Comparison of ENCODE assay signal across 9 cellular contexts in the genomic region with DNA sequence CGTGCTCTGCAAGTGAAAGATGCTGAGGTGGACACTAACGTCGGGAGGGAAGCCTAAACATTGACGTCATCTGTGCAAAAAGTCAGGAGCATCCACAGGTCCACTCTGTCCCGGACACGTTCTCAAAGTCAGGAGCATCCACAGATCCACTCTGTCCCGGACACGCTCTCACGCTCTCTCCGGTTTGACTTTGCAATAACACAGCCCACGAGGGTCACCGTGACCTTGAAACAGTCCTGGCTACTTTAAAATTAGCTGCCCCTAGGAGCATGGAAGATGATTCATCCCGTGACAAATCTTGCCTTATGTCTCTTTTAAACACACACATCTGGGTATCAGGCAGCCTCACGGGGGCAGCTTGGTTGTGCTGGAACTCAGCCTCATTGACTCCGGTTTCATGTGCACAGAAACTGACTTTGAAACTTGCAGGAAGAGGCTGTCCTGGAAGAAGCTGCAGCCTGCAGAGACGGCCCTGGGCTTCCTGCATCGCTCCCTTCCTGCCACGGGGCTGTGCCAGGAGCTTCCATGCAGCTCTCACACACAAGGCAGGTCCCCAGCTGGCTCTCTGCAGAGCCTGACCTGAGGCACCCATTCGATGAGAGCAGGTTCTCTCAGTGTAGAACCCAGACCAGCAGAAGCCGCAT. TPM values are rescaled to one million over a fixed set of nuclear protein-coding genes. Genes with fewer than 3 reads are reported as not detected.
A peak's percentile ranks its signal among the peaks of the same experiment; 100 is the strongest.
DNase-seq lines count a peak whose midpoint lies in the region; ATAC-seq, FAIRE-seq and TF ChIP-seq lines count a peak whose summit lies in the region.
"Had no signal": no experiment of that assay in that cellular context is flagged by ENCODE, and none has a peak within 500 bp of the region (broad histone marks: within the 10 kb centered on the region; RNA-seq: fewer than 3 reads in every experiment).

No MANE protein-coding gene starts in this region.

- 32 to 56% methylated on average over 13 to 20 of the region's 20 CpGs for WGBS in body of pancreas, 2 donors
- WGBS in thyroid gland, 2 donors, result 65 to 70% methylated on average over 15 to 17 of the region's 20 CpGs

- H3K36me3 ChIP-seq in body of pancreas (replicated peaks in 1 of 2; ENCODE audit: insufficient read depth in 1 of 2, low read depth in 2 of 2) (no peaks in the 10 kb centered on the region), kidney (ENCODE audit: control insufficient read depth in 1 of 2, insufficient read depth in 2 of 2, low read length in 2 of 2) (no peaks in the 10 kb centered on the region), thyroid gland (no peaks in the 10 kb centered on the region)

- H3K27ac Mint-ChIP-seq in activated naive CD8-positive, alpha-beta T cell treated with anti-CD3 and anti-CD28 coated beads for 36 hours, result no peak overlapping the region

- H3K9me3 Mint-ChIP-seq in activated naive CD8-positive, alpha-beta T cell treated with anti-CD3 and anti-CD28 coated beads for 36 hours, result no peaks in the 10 kb centered on the region

- H3K27ac ChIP-seq in body of pancreas (peak overlapping the region in 3 of 4 donors; percentile 2 to 46 (median 36)), kidney (ENCODE audit: low read depth in 2 of 2, low read length in 2 of 2) (peak overlapping the region in 1 of 2 donors; percentile 57), thyroid gland (peak overlapping the region in 2 of 3 donors; percentile 38 to 55)

- peak; percentile 94 for DNase-seq in HT1080 (ENCODE audit: low read depth)
- peak; percentile 24 to 51 (median 43) for DNase-seq in body of pancreas
- peak; percentile 81 for DNase-seq in kidney
- DNase-seq in thyroid gland, result no peak
- DNase-seq in cerebellar cortex (ENCODE audit: low spot score), result no peak
- no peak for DNase-seq in activated naive CD8-positive, alpha-beta T cell treated with anti-CD3 and anti-CD28 coated beads for 36 hours
- no peak for DNase-seq in cerebellum (ENCODE audit: low spot score)
- DNase-seq: SHP77; stimulated activated CD4-positive, alpha-beta T cell treated with anti-CD3 and anti-CD28 coated beads, Interleukin-4, amount 100 ng/mL, for 24 hours had no signal

- no peak overlapping the region for H3K4me3 Mint-ChIP-seq in activated naive CD8-positive, alpha-beta T cell treated with anti-CD3 and anti-CD28 coated beads for 36 hours

- intact Hi-C loops in body of pancreas (cut with DNase I), result no loop called here
- intact Hi-C loops in kidney (cut with DNase I), result no loop called here
- intact Hi-C loops in thyroid gland (cut with DNase I), result no loop called here

- peak; percentile 49 for ATAC-seq in body of pancreas

- TF ChIP-seq CTCF in body of pancreas (IDR thresholded peaks at IDR 0.05), result peak in 2 of 7 experiments; percentile 9 to 24
- TF ChIP-seq CTCF in kidney (IDR thresholded peaks at IDR 0.05; ENCODE audit: borderline replicate concordance, extremely low read depth, insufficient read depth), result peak; percentile 23
- no peak for TF ChIP-seq CTCF in thyroid gland (IDR thresholded peaks at IDR 0.05)

- H3K9me3 ChIP-seq in body of pancreas (no peaks in the 10 kb centered on the region), kidney (ENCODE audit: control insufficient read depth in 1 of 2, low read length in 2 of 2) (no peaks in the 10 kb centered on the region), thyroid gland (no peaks in the 10 kb centered on the region)

- H3K4me1 ChIP-seq in body of pancreas (peaks cover 5% of the 10 kb centered on the region), kidney (ENCODE audit: control insufficient read depth in 1 of 2, insufficient read depth in 1 of 2, low read depth in 1 of 2, low read length in 2 of 2) (peaks cover 5 to 17% of the 10 kb centered on the region in 2 donors), thyroid gland (peaks cover 0 to 32% of the 10 kb centered on the region in 2 donors)

- H3K4me3 ChIP-seq in body of pancreas (no peak overlapping the region), kidney (ENCODE audit: low read length in 2 of 2) (no peak overlapping the region), thyroid gland (replicated peaks in 1 of 3) (no peak overlapping the region)

- peaks cover 9% of the 10 kb centered on the region for H3K27me3 Mint-ChIP-seq in activated naive CD8-positive, alpha-beta T cell treated with anti-CD3 and anti-CD28 coated beads for 36 hours

- TF ChIP-seq POLR2A in body of pancreas (IDR thresholded peaks at IDR 0.05), result no peak
- no peak for TF ChIP-seq POLR2A in thyroid gland (IDR thresholded peaks at IDR 0.05)

- H3K27me3 ChIP-seq in body of pancreas (no peaks in the 10 kb centered on the region), thyroid gland (no peaks in the 10 kb centered on the region)

- FAIRE-seq in kidney (lab: Jason Lieb, UNC), result no peak

- peak overlapping the region in 1 of 2 donors; percentile 51 for H3K9ac ChIP-seq in kidney (ENCODE audit: low read length in 2 of 2)

- no peaks in the 10 kb centered on the region for H3K36me3 Mint-ChIP-seq in activated naive CD8-positive, alpha-beta T cell treated with anti-CD3 and anti-CD28 coated beads for 36 hours

- no peaks in the 10 kb centered on the region for H3K4me1 Mint-ChIP-seq in activated naive CD8-positive, alpha-beta T cell treated with anti-CD3 and anti-CD28 coated beads for 36 hours

RNA-seq across cellular contexts. Expression of gene COL18A1, which starts 18.1 kb away (rescaled TPM):
- total RNA-seq in HT1080 (2014; rRNA removed; shearing (Covaris generic)), result 4.2 TPM in 2 replicates
- polyA plus RNA-seq in HT1080 (2015; cell fraction: cytosol; rRNA removed), result 9.0 and 9.4 TPM in 2 replicates
- 36.3 and 49.1 TPM in 2 replicates for polyA plus RNA-seq in HT1080 (2015; cell fraction: nucleus; rRNA removed)
- total RNA-seq in body of pancreas (100 to 1,000 TPM; 108 to 284 TPM), kidney (316 TPM), thyroid gland (100 to 1,000 TPM; 105 to 264 (median 238) TPM), cerebellum (25.2 TPM)
- 150 TPM for polyA plus RNA-seq in kidney (ENCODE audit: insufficient read depth, low read depth, low replicate concordance)
- total RNA-seq in activated naive CD8-positive, alpha-beta T cell treated with anti-CD3 and anti-CD28 coated beads for 36 hours, result 1 to 10 TPM; 3.5 to 4.0 TPM

Comparison
In these comparisons a context has a peak if more than half of its experiments do, and no peak if none do; other contexts are left out.
1. DNase-seq: peak in HT1080 (single experiment), body of pancreas (4 of 4) and kidney (single experiment); none in thyroid gland (0 of 2), cerebellar cortex (single experiment), activated naive CD8-positive, alpha-beta T cell treated with anti-CD3 and anti-CD28 coated beads for 36 hours (single experiment) and cerebellum (single experiment).